1 cellular context compared by ENCODE assay signal in genomic region chr7:5527387-5528070, GRCh38.
TF ChIP-seq lines count a peak whose summit lies in the region.

No MANE protein-coding gene starts in this region.

TF ChIP-seq in HEK293, 187 proteins besides CTCF, POLR2A, EP300 and RAD21 (continued from another document):
- TF ChIP-seq PBX3 (CRISPR knock-in tag; IDR thresholded peaks at IDR 0.05) (0 out of 2 replicates have a peak, but pooled peaks have one; percentile 50), ZNF600 (tag by site-specific recombination; IDR thresholded peaks at IDR 0.05) (peak; percentile 71)
